In genomic region chr5:112417931-112418358, GRCh38 we compare ENCODE assay signal across 9 cellular contexts. TPM values are rescaled to one million over a fixed set of nuclear protein-coding genes. Genes with fewer than 3 reads are reported as not detected.
A peak's percentile ranks its signal among the peaks of the same experiment; 100 is the strongest.
DNase-seq lines count a peak whose midpoint lies in the region; ATAC-seq and TF ChIP-seq lines count a peak whose summit lies in the region.
"Had no signal": no experiment of that assay in that cellular context is flagged by ENCODE, and none has a peak within 500 bp of the region (broad histone marks: within the 10 kb centered on the region; RNA-seq: fewer than 3 reads in every experiment).

No MANE protein-coding gene starts in this region.

- no peak for TF ChIP-seq CTCF in activated CD8-positive, alpha-beta T cell treated with anti-CD3 and anti-CD28 coated beads for 36 hours (IDR thresholded peaks at IDR 0.05)
- no peak for TF ChIP-seq CTCF in fibroblast of mammary gland (conservative IDR thresholded peaks at IDR 0.05; ENCODE audit: control insufficient read depth, insufficient read depth, low read depth, low read length)
- no peak for TF ChIP-seq CTCF in type B pancreatic cell (conservative IDR thresholded peaks at IDR 0.05)

- intact Hi-C loops in activated CD8-positive, alpha-beta T cell treated with anti-CD3 and anti-CD28 coated beads for 36 hours (cut with micrococcal nuclease), result no loop called here

- ATAC-seq in GM19043 (IDR thresholded peaks at IDR 0.05; ENCODE audit: low read depth, unreplicated experiment) (peak; percentile 32), HG03460 (IDR thresholded peaks at IDR 0.05; ENCODE audit: unreplicated experiment) (peak; percentile 46), GM21737 (IDR thresholded peaks at IDR 0.05; ENCODE audit: unreplicated experiment) (no peak)
- ATAC-seq in activated CD8-positive, alpha-beta T cell treated with anti-CD3 and anti-CD28 coated beads for 36 hours, result peak; percentile 79
- peak; percentile 64 to 69 for ATAC-seq in natural killer cell treated with Interleukin-12 subunit alpha and Interleukin-12 subunit beta and Interleukin-15 and Interleukin-18, amount 100 ng/mL, for 72 hours
- ATAC-seq: HCT116 had no signal

- H3K27me3 Mint-ChIP-seq in activated CD8-positive, alpha-beta T cell treated with anti-CD3 and anti-CD28 coated beads for 36 hours, result peaks cover 48% of the 10 kb centered on the region
- H3K27me3 Mint-ChIP-seq in natural killer cell treated with Interleukin-12 subunit alpha and Interleukin-12 subunit beta and Interleukin-15 and Interleukin-18, amount 100 ng/mL, for 72 hours, result peaks cover 15 to 16% of the 10 kb centered on the region in 2 donors
- peaks cover 27% of the 10 kb centered on the region for H3K27me3 Mint-ChIP-seq in type B pancreatic cell

- CTCF ChIA-PET in activated CD8-positive, alpha-beta T cell treated with anti-CD3 and anti-CD28 coated beads for 36 hours (lab: Charles Lee), result interaction anchor here (1.0 kb wide), 1 partner anchor 243 kb away, joined by 3 read pairs; no protein-coding TSS in a partner anchor

- peak overlapping the region; percentile 36 for H3K4me3 ChIP-seq in fibroblast of mammary gland (ENCODE audit: control insufficient read depth, low read depth, low read length)

- no peaks in the 10 kb centered on the region for H3K36me3 Mint-ChIP-seq in activated CD8-positive, alpha-beta T cell treated with anti-CD3 and anti-CD28 coated beads for 36 hours (ENCODE audit: low read depth)
- H3K36me3 Mint-ChIP-seq in natural killer cell treated with Interleukin-12 subunit alpha and Interleukin-12 subunit beta and Interleukin-15 and Interleukin-18, amount 100 ng/mL, for 72 hours, result no peaks in the 10 kb centered on the region
- peaks cover 5% of the 10 kb centered on the region for H3K36me3 Mint-ChIP-seq in type B pancreatic cell

- POLR2A ChIA-PET in activated CD8-positive, alpha-beta T cell treated with anti-CD3 and anti-CD28 coated beads for 36 hours (lab: Charles Lee), result interaction anchor here (2.3 kb wide), 1 partner anchor 257 kb away, joined by 6 read pairs; no protein-coding TSS in a partner anchor

- peak overlapping the region; percentile 64 for H3K4me3 Mint-ChIP-seq in activated CD8-positive, alpha-beta T cell treated with anti-CD3 and anti-CD28 coated beads for 36 hours
- H3K4me3 Mint-ChIP-seq in natural killer cell treated with Interleukin-12 subunit alpha and Interleukin-12 subunit beta and Interleukin-15 and Interleukin-18, amount 100 ng/mL, for 72 hours, result peak overlapping the region; percentile 95
- H3K4me3 Mint-ChIP-seq in type B pancreatic cell, result peak overlapping the region; percentile 87

- no peak overlapping the region for H3K27ac Mint-ChIP-seq in activated CD8-positive, alpha-beta T cell treated with anti-CD3 and anti-CD28 coated beads for 36 hours
- H3K27ac Mint-ChIP-seq in natural killer cell treated with Interleukin-12 subunit alpha and Interleukin-12 subunit beta and Interleukin-15 and Interleukin-18, amount 100 ng/mL, for 72 hours, result peak overlapping the region; percentile 83 to 86
- peak overlapping the region; percentile 84 for H3K27ac Mint-ChIP-seq in type B pancreatic cell

- H3K9me3 Mint-ChIP-seq in activated CD8-positive, alpha-beta T cell treated with anti-CD3 and anti-CD28 coated beads for 36 hours, result no peaks in the 10 kb centered on the region
- H3K9me3 Mint-ChIP-seq in natural killer cell treated with Interleukin-12 subunit alpha and Interleukin-12 subunit beta and Interleukin-15 and Interleukin-18, amount 100 ng/mL, for 72 hours, result no peaks in the 10 kb centered on the region
- H3K9me3 Mint-ChIP-seq in type B pancreatic cell, result no peaks in the 10 kb centered on the region

- peak; percentile 13 for DNase-seq in AG20443 (ENCODE audit: low spot score)
- DNase-seq in activated CD8-positive, alpha-beta T cell treated with anti-CD3 and anti-CD28 coated beads for 36 hours, result peak; percentile 91
- peak; percentile 18 for DNase-seq in fibroblast of mammary gland (ENCODE audit: low read depth)
- DNase-seq in natural killer cell treated with Interleukin-12 subunit alpha and Interleukin-12 subunit beta and Interleukin-15 and Interleukin-18, amount 100 ng/mL, for 72 hours (ENCODE audit: low spot score), result peak; percentile 84
- no peak for DNase-seq in type B pancreatic cell (ENCODE audit: extremely low spot score, unreplicated experiment)

- peaks cover 10% of the 10 kb centered on the region for H3K4me1 Mint-ChIP-seq in activated CD8-positive, alpha-beta T cell treated with anti-CD3 and anti-CD28 coated beads for 36 hours (ENCODE audit: low read depth)
- H3K4me1 Mint-ChIP-seq in natural killer cell treated with Interleukin-12 subunit alpha and Interleukin-12 subunit beta and Interleukin-15 and Interleukin-18, amount 100 ng/mL, for 72 hours (ENCODE audit: low read depth in 2 of 2), result peaks cover 9 to 17% of the 10 kb centered on the region in 2 donors
- peaks cover 23% of the 10 kb centered on the region for H3K4me1 Mint-ChIP-seq in type B pancreatic cell (ENCODE audit: unreplicated experiment)

RNA-seq across cellular contexts. Expression of gene EPB41L4A, which starts 1.1 kb away (rescaled TPM):
- under 1 TPM in 1 of 2 experiments, not detected in 1; 0.25 TPM for total RNA-seq in activated CD8-positive, alpha-beta T cell treated with anti-CD3 and anti-CD28 coated beads for 36 hours
- total RNA-seq in natural killer cell treated with Interleukin-12 subunit alpha and Interleukin-12 subunit beta and Interleukin-15 and Interleukin-18, amount 100 ng/mL, for 72 hours, result 10 to 100 TPM; 11.7 to 12.7 TPM
- total RNA-seq in type B pancreatic cell (ENCODE audit: low replicate concordance), result 27.2 and 41.8 TPM in 2 replicates

Comparison
In these comparisons a context has a peak if more than half of its experiments do, and no peak if none do; other contexts are left out.
1. RNA of gene EPB41L4A, which starts 1.1 kb away (total RNA-seq): 27.2 to 41.8 TPM in type B pancreatic cell and 11.7 to 12.7 TPM in natural killer cell treated with Interleukin-12 subunit alpha and Interleukin-12 subunit beta and Interleukin-15 and Interleukin-18, amount 100 ng/mL, for 72 hours; 0.25 TPM in activated CD8-positive, alpha-beta T cell treated with anti-CD3 and anti-CD28 coated beads for 36 hours; every median in the first group is over 10 times any median in the second.
2. Peak in every context shown above with its lines, with median percentiles within 50 percentile points of each other: H3K4me3 Mint-ChIP-seq.